Comparison of ENCODE assay signal across 13 cellular contexts in the genomic region with DNA sequence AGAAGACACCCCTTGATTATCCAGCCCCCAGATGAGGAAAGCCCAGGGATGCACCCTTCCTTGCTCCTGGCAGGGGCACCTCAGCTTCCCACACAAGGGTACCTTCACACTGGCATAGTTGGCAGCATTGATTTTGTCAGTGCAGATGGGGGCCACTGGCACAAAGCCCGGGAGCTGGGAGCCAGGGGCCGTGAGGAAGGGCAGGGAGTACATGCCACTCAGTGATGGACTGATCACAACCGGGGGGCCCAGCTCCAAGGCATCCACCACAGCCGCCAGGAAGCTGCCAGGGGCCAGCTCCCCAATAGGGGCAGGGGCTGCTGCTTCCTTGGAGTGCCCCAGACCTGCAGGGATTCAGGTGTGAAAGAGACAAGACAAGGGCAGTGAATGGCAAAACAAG. TPM values are rescaled to one million over a fixed set of nuclear protein-coding genes. Genes with fewer than 3 reads are reported as not detected.
A peak's percentile ranks its signal among the peaks of the same experiment; 100 is the strongest.
DNase-seq lines count a peak whose midpoint lies in the region; ATAC-seq and TF ChIP-seq lines count a peak whose summit lies in the region.
"Had no signal": no experiment of that assay in that cellular context is flagged by ENCODE, and none has a peak within 500 bp of the region (broad histone marks: within the 10 kb centered on the region; RNA-seq: fewer than 3 reads in every experiment).

No MANE protein-coding gene starts in this region.

- H3K79me2 ChIP-seq in HCT116 (ENCODE audit: insufficient read depth, low read length): peaks cover 43% of the 10 kb centered on the region

- H3K36me3 ChIP-seq in right atrium auricular region: no peaks in the 10 kb centered on the region
- H3K36me3 ChIP-seq in HCT116 (ENCODE audit: control insufficient read depth in 1 of 2, insufficient read depth in 2 of 2, low read length in 2 of 2): peaks cover 5 to 18% of the 10 kb centered on the region in 2 experiments; a peak in 2 of 4 replicates
- peaks cover 0 to 3% (median 2%) of the 10 kb centered on the region in 3 donors for H3K36me3 ChIP-seq in skeletal muscle tissue (ENCODE audit: control insufficient read depth in 3 of 3, insufficient read depth in 3 of 3, low read length in 3 of 3)

- RAD21 ChIA-PET in HCT116 (lab: Charles Lee; ENCODE audit: low non-redundant PET in 1 of 2, low total read pairs in 2 of 2, uncharacterized antibody in 2 of 2, unreplicated experiment in 2 of 2): no interaction called here

- H3K4me1 ChIP-seq in right atrium auricular region: peaks cover 0 to 46% of the 10 kb centered on the region in 2 donors
- peaks cover 32 to 69% of the 10 kb centered on the region in 2 experiments for H3K4me1 ChIP-seq in HCT116 (ENCODE audit: control insufficient read depth in 1 of 2, insufficient read depth in 2 of 2, low read length in 2 of 2)
- H3K4me1 ChIP-seq in skeletal muscle tissue (ENCODE audit: control insufficient read depth in 3 of 3, insufficient read depth in 3 of 3, low read length in 3 of 3): peaks cover 61 to 73% (median 63%) of the 10 kb centered on the region in 3 donors

- POLR2A ChIA-PET in HCT116 (lab: Charles Lee): interaction anchor here (0.7 to 1.6 kb wide), 2 partner anchors 13 to 28 kb away, joined by 3 to 5 read pairs; a partner anchor contains a TSS

- H3K9ac ChIP-seq in HCT116 (ENCODE audit: low read length): 0 out of 2 replicates have a peak overlapping the region, but pooled peaks have one; percentile 7
- peak overlapping the region in 2 of 3 donors; percentile 30 to 50 for H3K9ac ChIP-seq in skeletal muscle tissue (ENCODE audit: low read depth in 1 of 3, low read length in 3 of 3)

- BruUV-seq in HCT116 (replicated peaks; lab: Mats Ljungman, UMichigan): no TSS peak

- H3K9me3 ChIP-seq in right atrium auricular region (no peaks in the 10 kb centered on the region), HCT116 (ENCODE audit: control insufficient read depth in 1 of 2, insufficient read depth in 1 of 2, low read depth in 1 of 2, low read length in 2 of 2) (no peaks in the 10 kb centered on the region), skeletal muscle tissue (ENCODE audit: control insufficient read depth in 3 of 3, low read length in 3 of 3) (no peaks in the 10 kb centered on the region)
- H3K9me3 ChIP-seq: Caco-2 had no signal

- H3K9me2 ChIP-seq in HCT116 (ENCODE audit: insufficient read depth): no peaks in the 10 kb centered on the region

- H3K4me2 ChIP-seq in HCT116 (ENCODE audit: low read length): peak overlapping the region; percentile 28; the same call in 1 of the 2 replicates

- intact Hi-C loops in Right ventricle myocardium inferior (cut with DNase I): loop anchor here (10.0 kb wide), 1 partner anchor 435 kb away; no protein-coding TSS in a partner anchor
- intact Hi-C loops in HCT116 (cut with micrococcal nuclease): no loop called here
- intact Hi-C loops in dorsolateral prefrontal cortex (cut with DNase I): no loop called here

- TF ChIP-seq RAD21 in HCT116 (IDR thresholded peaks at IDR 0.05; ENCODE audit: low read depth): no peak

- H3K27me3 ChIP-seq in right atrium auricular region (no peaks in the 10 kb centered on the region), HCT116 (ENCODE audit: insufficient read depth, low read length) (no peaks in the 10 kb centered on the region), dorsolateral prefrontal cortex (no peaks in the 10 kb centered on the region), skeletal muscle tissue (ENCODE audit: control insufficient read depth in 3 of 3, insufficient read depth in 3 of 3, low read length in 3 of 3) (no peaks in the 10 kb centered on the region)

- H3K4me3 ChIP-seq in right atrium auricular region: no peak overlapping the region
- H3K4me3 ChIP-seq in HCT116 (replicated peaks in 1 of 2; ENCODE audit: low read depth in 1 of 2, low read length in 2 of 2): no peak overlapping the region
- H3K4me3 ChIP-seq in dorsolateral prefrontal cortex: no peak overlapping the region
- H3K4me3 ChIP-seq in skeletal muscle tissue (ENCODE audit: low read length in 3 of 3): no peak overlapping the region
- no peak overlapping the region for H3K4me3 ChIP-seq in coronary artery

- peak; percentile 53 for DNase-seq in Right ventricle myocardium inferior (ENCODE audit: missing footprints)
- DNase-seq in right atrium auricular region (ENCODE audit: low spot score): no peak
- no peak for DNase-seq in HCT116 (ENCODE audit: low read depth, low spot score)
- DNase-seq in dorsolateral prefrontal cortex: no peak
- no peak for DNase-seq in NCI-H1417 (lab: John Stamatoyannopoulos, UW)
- DNase-seq in coronary artery (ENCODE audit: low spot score): no peak
- no peak for DNase-seq in T1000 (lab: John Stamatoyannopoulos, UW)
- DNase-seq: MV-4-11, NCI-H1436, NCI-H2029, PC-3 had no signal

- 0 out of 2 replicates have a peak, but pooled peaks cover 4% of the 10 kb centered on the region for H4K20me1 ChIP-seq in HCT116 (ENCODE audit: insufficient read depth)

- H2AFZ ChIP-seq in HCT116 (ENCODE audit: low read depth, low read length, poor library complexity, severe bottlenecking): no peak overlapping the region

- TF ChIP-seq POLR2A in HCT116 (IDR thresholded peaks at IDR 0.05; ENCODE audit: borderline replicate concordance, extremely low read depth, insufficient read depth, insufficient read length): no peak

- H3K27ac ChIP-seq in right atrium auricular region (no peak overlapping the region), HCT116 (ENCODE audit: low read depth, low read length) (peak overlapping the region; percentile 82), dorsolateral prefrontal cortex (peak overlapping the region in 31 of 59 donors; percentile 3 to 99 (median 55)), skeletal muscle tissue (ENCODE audit: low read depth, low read length) (peak overlapping the region; percentile 19), coronary artery (no peak overlapping the region)

- CTCF ChIA-PET in HCT116 (lab: Charles Lee): interaction anchor here (1.1 to 1.4 kb wide), 2 partner anchors 12 to 27 kb away, joined by 5 to 6 read pairs; a partner anchor contains a TSS

- ATAC-seq in Right ventricle myocardium inferior (no peak), HCT116 (no peak)
- ATAC-seq: PC-3 had no signal

- TF ChIP-seq CTCF in right atrium auricular region (IDR thresholded peaks at IDR 0.05): no peak
- TF ChIP-seq CTCF in HCT116 (IDR thresholded peaks at IDR 0.05 in 2 of 3, conservative IDR thresholded peaks at IDR 0.05 in 1 of 3; ENCODE audit: borderline replicate concordance in 1 of 3, insufficient read depth in 1 of 3, low read depth in 2 of 3, low read length in 2 of 3): no peak
- TF ChIP-seq CTCF in dorsolateral prefrontal cortex (IDR thresholded peaks at IDR 0.05 in 54 of 56, conservative IDR thresholded peaks at IDR 0.05 in 2 of 56; ENCODE audit: low read depth in 1 of 56, partially characterized antibody in 56 of 56): no peak
- TF ChIP-seq CTCF in coronary artery (IDR thresholded peaks at IDR 0.05): no peak

TF ChIP-seq in HCT116, 20 proteins besides CTCF, POLR2A, EP300 and RAD21 (continues in another document):
- TF ChIP-seq, protein P1, sequence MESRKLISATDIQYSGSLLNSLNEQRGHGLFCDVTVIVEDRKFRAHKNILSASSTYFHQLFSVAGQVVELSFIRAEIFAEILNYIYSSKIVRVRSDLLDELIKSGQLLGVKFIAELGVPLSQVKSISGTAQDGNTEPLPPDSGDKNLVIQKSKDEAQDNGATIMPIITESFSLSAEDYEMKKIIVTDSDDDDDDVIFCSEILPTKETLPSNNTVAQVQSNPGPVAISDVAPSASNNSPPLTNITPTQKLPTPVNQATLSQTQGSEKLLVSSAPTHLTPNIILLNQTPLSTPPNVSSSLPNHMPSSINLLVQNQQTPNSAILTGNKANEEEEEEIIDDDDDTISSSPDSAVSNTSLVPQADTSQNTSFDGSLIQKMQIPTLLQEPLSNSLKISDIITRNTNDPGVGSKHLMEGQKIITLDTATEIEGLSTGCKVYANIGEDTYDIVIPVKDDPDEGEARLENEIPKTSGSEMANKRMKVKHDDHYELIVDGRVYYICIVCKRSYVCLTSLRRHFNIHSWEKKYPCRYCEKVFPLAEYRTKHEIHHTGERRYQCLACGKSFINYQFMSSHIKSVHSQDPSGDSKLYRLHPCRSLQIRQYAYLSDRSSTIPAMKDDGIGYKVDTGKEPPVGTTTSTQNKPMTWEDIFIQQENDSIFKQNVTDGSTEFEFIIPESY (IDR thresholded peaks at IDR 0.05; ENCODE audit: extremely low read depth, insufficient replicate concordance, low read length): no peak
- TF ChIP-seq SIN3A (IDR thresholded peaks at IDR 0.05; ENCODE audit: low read depth) (no peak), SRF (IDR thresholded peaks at IDR 0.05; ENCODE audit: low read depth) (no peak), CEBPB (IDR thresholded peaks at IDR 0.05; ENCODE audit: low read depth) (no peak), POLR2AphosphoS5 (IDR thresholded peaks at IDR 0.05; ENCODE audit: low read depth, low read length) (no peak)

RNA-seq across cellular contexts. Expression of a gene that starts 2.6 kb away (rescaled TPM):
- total RNA-seq in Right ventricle myocardium inferior: 79.8 TPM
- total RNA-seq in right atrium auricular region: 100 to 1,000 TPM in 1 of 2 donors, 10 to 100 TPM in 1; 73.8 to 119 TPM
- 48.8 TPM for total RNA-seq in HCT116 (2021; ENCODE audit: unreplicated experiment)
- polyA plus RNA-seq in HCT116 (2012): 42.2 and 47.3 TPM in 2 replicates
- total RNA-seq in dorsolateral prefrontal cortex: 100 to 1,000 TPM in 87 of 120 experiments, 10 to 100 TPM in 33; 59.6 to 285 (median 112) TPM
- 33.4 TPM for total RNA-seq in skeletal muscle tissue

RNA-seq across cellular contexts. Expression of a gene that starts 4.0 kb away (rescaled TPM):
- total RNA-seq in Right ventricle myocardium inferior (13.8 TPM), right atrium auricular region (10 to 100 TPM; 15.6 to 20.9 TPM), HCT116 (2021; ENCODE audit: unreplicated experiment) (80.9 TPM), dorsolateral prefrontal cortex (10 to 100 TPM in 117 of 120 experiments, 1 to 10 TPM in 3; 7.7 to 21.5 (median 14.8) TPM), skeletal muscle tissue (7.8 TPM)
- 115 and 123 TPM in 2 replicates for polyA plus RNA-seq in HCT116 (2012)

RNA-seq across cellular contexts. Expression of a gene that starts 5.0 kb away (rescaled TPM):
- 31.5 TPM for total RNA-seq in Right ventricle myocardium inferior
- 10 to 100 TPM; 21.0 to 31.3 TPM for total RNA-seq in right atrium auricular region
- total RNA-seq in HCT116 (2021; ENCODE audit: unreplicated experiment): 11.6 TPM
- 19.8 and 22.1 TPM in 2 replicates for polyA plus RNA-seq in HCT116 (2012)
- total RNA-seq in dorsolateral prefrontal cortex: 10 to 100 TPM; 31.4 to 85.8 (median 60.7) TPM
- total RNA-seq in skeletal muscle tissue: 8.9 TPM

RNA-seq across cellular contexts. Expression of a gene that starts 13.5 kb away (rescaled TPM):
- total RNA-seq in Right ventricle myocardium inferior (32.3 TPM), right atrium auricular region (10 to 100 TPM; 26.0 to 29.8 TPM), HCT116 (2021; ENCODE audit: unreplicated experiment) (73.2 TPM), dorsolateral prefrontal cortex (10 to 100 TPM in 116 of 120 experiments, 1 to 10 TPM in 4; 8.1 to 33.2 (median 16.3) TPM), skeletal muscle tissue (14.6 TPM)
- 95.9 and 108 TPM in 2 replicates for polyA plus RNA-seq in HCT116 (2012)

RNA-seq across cellular contexts. Expression of a gene that starts 14.7 kb away (rescaled TPM):
- total RNA-seq in Right ventricle myocardium inferior: 0.22 TPM
- under 1 TPM; 0.12 to 0.82 TPM for total RNA-seq in right atrium auricular region
- total RNA-seq in HCT116 (2021; ENCODE audit: unreplicated experiment): not detected
- polyA plus RNA-seq in HCT116 (2012): 0.09 TPM in 1 of 2 replicates, not detected in the other
- total RNA-seq in dorsolateral prefrontal cortex: 10 to 100 TPM in 82 of 120 experiments, 1 to 10 TPM in 38; 2.6 to 62.5 (median 12.7) TPM
- total RNA-seq in skeletal muscle tissue: 0.52 TPM
- total RNA-seq: Caco-2, PC-3 had no signal

Comparison
In these comparisons a context has a peak if more than half of its experiments do, and no peak if none do; other contexts are left out.
1. H3K27ac ChIP-seq: peak in HCT116 (single experiment), dorsolateral prefrontal cortex (31 of 59) and skeletal muscle tissue (single experiment); none in right atrium auricular region (0 of 2) and coronary artery (0 of 2).